8 cellular contexts compared by ENCODE assay signal in the genomic region with DNA sequence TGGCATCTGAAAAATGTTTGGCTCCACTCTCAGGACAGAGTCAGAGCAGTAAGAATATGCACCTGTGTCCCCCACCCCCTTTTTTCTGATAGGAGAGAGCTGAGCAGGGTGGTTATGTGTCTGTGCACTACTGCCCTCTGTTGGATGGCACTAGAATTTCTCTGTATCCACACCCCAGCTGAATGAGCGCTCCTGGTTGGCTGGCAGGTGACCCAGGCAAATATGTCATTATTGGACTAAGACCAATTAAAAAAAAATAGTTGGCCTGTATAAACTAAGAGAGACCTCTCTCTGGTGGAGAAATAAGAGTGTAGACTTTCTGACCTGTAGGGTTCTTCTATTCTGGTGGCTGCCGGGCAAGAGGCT.
DNase-seq lines count a peak whose midpoint lies in the region; ATAC-seq and TF ChIP-seq lines count a peak whose summit lies in the region.

No MANE protein-coding gene starts in this region.

- no peak overlapping the region for H2AFZ ChIP-seq in smooth muscle cell (ENCODE audit: low read depth)

- peak; percentile 80 for ATAC-seq in GM18868 (IDR thresholded peaks at IDR 0.05; ENCODE audit: unreplicated experiment)
- ATAC-seq in HG03196 (IDR thresholded peaks at IDR 0.05; ENCODE audit: unreplicated experiment), result peak; percentile 50
- peak; percentile 38 to 59 for ATAC-seq in right cardiac atrium

- no peaks in the 10 kb centered on the region for H3K36me3 ChIP-seq in smooth muscle cell (ENCODE audit: low read depth)

- no peaks in the 10 kb centered on the region for H4K20me1 ChIP-seq in smooth muscle cell (ENCODE audit: low read depth)

- H3K27me3 ChIP-seq in right cardiac atrium (ENCODE audit: control insufficient read depth, insufficient read depth) (no peaks in the 10 kb centered on the region), smooth muscle cell (ENCODE audit: low read depth) (no peaks in the 10 kb centered on the region)

- DNase-seq in CD1c-positive myeloid dendritic cell (ENCODE audit: extremely low spot score) (peak; percentile 13), NCI-H2227 (lab: John Stamatoyannopoulos, UW; ENCODE audit: unreplicated experiment) (peak; percentile 47), right cardiac atrium (no peak), smooth muscle cell (lab: John Stamatoyannopoulos, UW; ENCODE audit: unreplicated experiment) (no peak), activated gamma-delta T cell (lab: John Stamatoyannopoulos, UW) (no peak)
- DNase-seq in activated T-cell treated with anti-CD3 and anti-CD28 coated beads, Interleukin-2, amount 50 U/mL, for 48 hours, result peak; percentile 28 to 35

- no peaks in the 10 kb centered on the region for H3K9me3 ChIP-seq in right cardiac atrium (ENCODE audit: control insufficient read depth, low read length)
- H3K9me3 ChIP-seq in smooth muscle cell (replicated peaks; ENCODE audit: low read depth), result no peaks in the 10 kb centered on the region

- no peaks in the 10 kb centered on the region for H3K79me2 ChIP-seq in smooth muscle cell (ENCODE audit: low read depth)

- H3K4me1 ChIP-seq in right cardiac atrium (ENCODE audit: control insufficient read depth, insufficient read depth, low read length) (no peaks in the 10 kb centered on the region), smooth muscle cell (ENCODE audit: low read depth) (peaks cover 5% of the 10 kb centered on the region)

- no peak overlapping the region for H3K27ac ChIP-seq in right cardiac atrium (ENCODE audit: low read length)
- H3K27ac ChIP-seq in smooth muscle cell (ENCODE audit: low read depth), result no peak overlapping the region

- H3K4me2 ChIP-seq in smooth muscle cell, result no peak overlapping the region

- H3K4me3 ChIP-seq in right cardiac atrium (ENCODE audit: low read length) (no peak overlapping the region), smooth muscle cell (no peak overlapping the region)

- H3F3A ChIP-seq in smooth muscle cell (ENCODE audit: low read depth), result no peaks in the 10 kb centered on the region

- TF ChIP-seq CTCF in smooth muscle cell (IDR thresholded peaks at IDR 0.05; ENCODE audit: borderline replicate concordance, insufficient read depth, poor library complexity, severe bottlenecking), result peak; percentile 52

- H3K9ac ChIP-seq in smooth muscle cell (ENCODE audit: low read depth), result no peak overlapping the region

- 30% methylated on average over 2 of the region's 2 CpGs for WGBS in right cardiac atrium
- 52% methylated on average over 2 of the region's 2 CpGs for WGBS in smooth muscle cell (ENCODE audit: low lambda C conversion rate)

- intact Hi-C loops in right cardiac atrium (cut with DNase I), result no loop called here

Comparison
In these comparisons a context has a peak if more than half of its experiments do, and no peak if none do; other contexts are left out.
1. DNase-seq: peak in CD1c-positive myeloid dendritic cell (single experiment), NCI-H2227 (single experiment) and activated T-cell treated with anti-CD3 and anti-CD28 coated beads, Interleukin-2, amount 50 U/mL, for 48 hours (2 of 2); none in right cardiac atrium (0 of 3), smooth muscle cell (single experiment) and activated gamma-delta T cell (single experiment).
2. Peak in every context shown above with its lines, with median percentiles within 50 percentile points of each other: ATAC-seq.